ENCODE assay signal across 8 cellular contexts in genomic region chr3:152257246-152258074, GRCh38. TPM values are rescaled to one million over a fixed set of nuclear protein-coding genes. Genes with fewer than 3 reads are reported as not detected.
DNase-seq lines count a peak whose midpoint lies in the region; ATAC-seq, FAIRE-seq and TF ChIP-seq lines count a peak whose summit lies in the region.

No MANE protein-coding gene starts in this region.

- TF ChIP-seq POLR2A in K562 (conservative IDR thresholded peaks at IDR 0.05), result no peak
- no peak for TF ChIP-seq POLR2A in erythroblast (IDR thresholded peaks at IDR 0.05; ENCODE audit: low read length)

- H3K56ac ChIP-seq in mesendoderm (ENCODE audit: low read length), result no peak overlapping the region

- no peak overlapping the region for H2BK5ac ChIP-seq in mesendoderm (ENCODE audit: low read length)

- no peak for TF ChIP-seq RAD21 in K562 (CRISPR knock-in tag; conservative IDR thresholded peaks at IDR 0.05 in 1 of 2, IDR thresholded peaks at IDR 0.05 in 1 of 2)

- peak overlapping the region; percentile 12 to 22 for H3K4me3 ChIP-seq in CD4-positive, alpha-beta memory T cell (ENCODE audit: low read length in 2 of 2)
- H3K4me3 ChIP-seq in K562 (no peak overlapping the region), thymus (ENCODE audit: low read length) (no peak overlapping the region), mesendoderm (ENCODE audit: low read length) (no peak overlapping the region)

- H3K27ac Mint-ChIP-seq in CD4-positive, alpha-beta memory T cell, result peak overlapping the region; percentile 79 to 96 (median 92)

- intact Hi-C loops in CD4-positive, alpha-beta memory T cell (cut with micrococcal nuclease), result loop anchor here (1.0 kb wide), 1 partner anchor 14 kb away; no protein-coding TSS in a partner anchor
- intact Hi-C loops in K562 (cut with micrococcal nuclease), result no loop called here

- peaks cover 99% of the 10 kb centered on the region for H3K4me1 ChIP-seq in CD4-positive, alpha-beta memory T cell (ENCODE audit: insufficient read depth, low read length)
- H3K4me1 ChIP-seq in K562 (replicated peaks in 1 of 2; ENCODE audit: control insufficient read depth in 2 of 2, insufficient read depth in 2 of 2, low read length in 2 of 2) (peaks cover 5 to 42% of the 10 kb centered on the region in 2 experiments), thymus (ENCODE audit: control insufficient read depth, insufficient read depth, low read length) (peaks cover 18% of the 10 kb centered on the region), mesendoderm (ENCODE audit: control insufficient read depth, low read depth, low read length) (no peaks in the 10 kb centered on the region)

- H3K9me3 Mint-ChIP-seq in CD4-positive, alpha-beta memory T cell, result no peaks in the 10 kb centered on the region

- H3K27ac ChIP-seq in CD4-positive, alpha-beta memory T cell (ENCODE audit: low read depth, low read length), result peak overlapping the region; percentile 75
- peak overlapping the region; percentile 33; the same call in 1 of the 3 replicates for H3K27ac ChIP-seq in K562 (ENCODE audit: extremely low read depth, low read depth, low read length)
- peak overlapping the region; percentile 89 for H3K27ac ChIP-seq in thymus (ENCODE audit: low read depth)
- no peak overlapping the region for H3K27ac ChIP-seq in mesendoderm (ENCODE audit: low read depth, low read length)

- H3K18ac ChIP-seq in mesendoderm (ENCODE audit: low read length), result no peak overlapping the region

- H3K4me2 ChIP-seq in K562 (ENCODE audit: insufficient read depth, low read length) (no peak overlapping the region; the same call in 1 of the 2 replicates), mesendoderm (ENCODE audit: low read length) (no peak overlapping the region)

- no peaks in the 10 kb centered on the region for H3K9me1 ChIP-seq in K562 (ENCODE audit: control insufficient read depth, insufficient read depth, low read length)

- H3K36me3 Mint-ChIP-seq in CD4-positive, alpha-beta memory T cell, result peaks cover 15 to 33% of the 10 kb centered on the region in 2 donors

- no peak for FAIRE-seq in K562 (lab: Jason Lieb, UNC)

- H4K20me1 ChIP-seq in K562 (replicated peaks; ENCODE audit: control insufficient read depth, insufficient read depth, low read length), result no peaks in the 10 kb centered on the region

- H3K79me2 ChIP-seq in K562 (ENCODE audit: control insufficient read depth, insufficient read depth, low read length), result peaks cover 90% of the 10 kb centered on the region
- H3K79me2 ChIP-seq in mesendoderm (ENCODE audit: control insufficient read depth, insufficient read depth, low read length), result no peaks in the 10 kb centered on the region

- H3K4ac ChIP-seq in mesendoderm (ENCODE audit: low read depth, low read length), result no peak overlapping the region

- H3K4me1 Mint-ChIP-seq in CD4-positive, alpha-beta memory T cell, result peaks cover 84 to 98% (median 92%) of the 10 kb centered on the region in 4 donors

- 18% methylated on average over 6 of the region's 6 CpGs for WGBS in K562 (ENCODE audit: insufficient coverage, low coverage, missing lambda C conversion rate)
- WGBS in thymus, result 8% methylated on average over 6 of the region's 6 CpGs
- no CpG with 5 or more reads among the region's 6 CpGs for WGBS in mesendoderm (ENCODE audit: extremely low coverage, insufficient coverage, low lambda C conversion rate)

- no peaks in the 10 kb centered on the region for H3K27me3 ChIP-seq in CD4-positive, alpha-beta memory T cell (ENCODE audit: insufficient read depth, low read length)
- H3K27me3 ChIP-seq in K562 (ENCODE audit: control insufficient read depth in 2 of 2, insufficient read depth in 2 of 2, low read length in 2 of 2), result no peaks in the 10 kb centered on the region
- no peaks in the 10 kb centered on the region for H3K27me3 ChIP-seq in thymus (ENCODE audit: control insufficient read depth, insufficient read depth)
- H3K27me3 ChIP-seq in mesendoderm (ENCODE audit: insufficient read depth, low read length, poor library complexity), result peaks cover 16% of the 10 kb centered on the region

- H4K8ac ChIP-seq in mesendoderm (ENCODE audit: low read depth, low read length), result no peak overlapping the region

- ATAC-seq in GM19397 (IDR thresholded peaks at IDR 0.05; ENCODE audit: unreplicated experiment), result peak; percentile 87
- ATAC-seq in HG03280 (IDR thresholded peaks at IDR 0.05; ENCODE audit: unreplicated experiment), result peak; percentile 37
- ATAC-seq in K562, result peak; percentile 23

- H3K36me3 ChIP-seq in CD4-positive, alpha-beta memory T cell (ENCODE audit: insufficient read depth, low read length), result no peaks in the 10 kb centered on the region
- H3K36me3 ChIP-seq in K562 (ENCODE audit: control insufficient read depth, insufficient read depth, low read length) (peaks cover 6% of the 10 kb centered on the region; the same call in 1 of the 3 replicates), thymus (ENCODE audit: control insufficient read depth, insufficient read depth) (no peaks in the 10 kb centered on the region), mesendoderm (ENCODE audit: control insufficient read depth, insufficient read depth, low read length) (no peaks in the 10 kb centered on the region)

- 0 out of 2 replicates have a peak overlapping the region, but pooled peaks have one; percentile 29 for H2AFZ ChIP-seq in K562 (ENCODE audit: low read depth, low read length)

- no peaks in the 10 kb centered on the region for H3K79me1 ChIP-seq in mesendoderm (ENCODE audit: low read length)

- H2BK15ac ChIP-seq in mesendoderm (replicated peaks; ENCODE audit: low read depth), result no peak overlapping the region

- TF ChIP-seq EP300 in K562 (IDR thresholded peaks at IDR 0.05; ENCODE audit: low read length), result no peak

- no peak overlapping the region for H4K5ac ChIP-seq in mesendoderm (ENCODE audit: low read length)

- H3K9me3 ChIP-seq in CD4-positive, alpha-beta memory T cell (ENCODE audit: control insufficient read depth in 1 of 2, low read length in 2 of 2), result no peaks in the 10 kb centered on the region
- H3K9me3 ChIP-seq in K562 (replicated peaks; ENCODE audit: control insufficient read depth, insufficient read depth, low read depth, low read length) (peaks cover 3% of the 10 kb centered on the region; the same call in 1 of the 2 replicates), thymus (ENCODE audit: control insufficient read depth) (no peaks in the 10 kb centered on the region)

- no peak overlapping the region for H3K23ac ChIP-seq in mesendoderm (ENCODE audit: low read length)

- CTCF ChIA-PET in CD4-positive, alpha-beta memory T cell (lab: Charles Lee; ENCODE audit: partially characterized antibody), result interaction anchor here (1.9 to 5.0 kb wide), 6 partner anchors 11 to 74 kb away, joined by 4 to 49 read pairs (median 10); partner anchors contain the start of gene MBNL1
- CTCF ChIA-PET in K562 (lab: Yijun Ruan, JAX; ENCODE audit: low intra/inter-chr PET ratio), result no interaction called here

- TF ChIP-seq CTCF in K562 (IDR thresholded peaks at IDR 0.05 in 2 of 3, conservative IDR thresholded peaks at IDR 0.05 in 1 of 3; ENCODE audit: insufficient read depth in 2 of 3, low read depth in 1 of 3, low read length in 3 of 3), result no peak

- no peak overlapping the region for H2AK5ac ChIP-seq in mesendoderm (ENCODE audit: low read length)

- no peak overlapping the region for H2BK120ac ChIP-seq in mesendoderm (ENCODE audit: low read depth, low read length)

- H3K4me3 Mint-ChIP-seq in CD4-positive, alpha-beta memory T cell, result peak overlapping the region; percentile 16 to 81 (median 76)

- in situ Hi-C loops in K562 (cut with MboI), result no loop called here

- H3K9ac ChIP-seq in K562 (ENCODE audit: insufficient read depth in 1 of 2, low read depth in 2 of 2, low read length in 2 of 2), result no peak overlapping the region
- no peak overlapping the region for H3K9ac ChIP-seq in mesendoderm (ENCODE audit: low read length)

- POLR2A ChIA-PET in CD4-positive, alpha-beta memory T cell (lab: Charles Lee; ENCODE audit: partially characterized antibody), result interaction anchor here (0.6 to 11.0 kb wide), 21 partner anchors 9 to 187 kb away, joined by 3 to 306 read pairs (median 4); partner anchors contain the start of gene MBNL1
- POLR2A ChIA-PET in K562 (lab: Yijun Ruan, JAX), result interaction anchor here (3.5 to 4.0 kb wide), 2 partner anchors 11 to 14 kb away, joined by 17 to 19 read pairs; partner anchors contain the start of gene MBNL1

- no TSS peak for BruUV-seq in K562 (replicated peaks; lab: Mats Ljungman, UMichigan)

- H3K27me3 Mint-ChIP-seq in CD4-positive, alpha-beta memory T cell, result no peaks in the 10 kb centered on the region

- peak; percentile 60 to 75 (median 65) for DNase-seq in CD4-positive, alpha-beta memory T cell
- DNase-seq in K562 (ENCODE audit: extremely low read depth in 1 of 4, low spot score in 3 of 4) (no peak), erythroblast (lab: John Stamatoyannopoulos, UW) (no peak), HT-29 (ENCODE audit: low spot score) (no peak), mesendoderm (no peak)

TF ChIP-seq in K562, 482 proteins besides CTCF, POLR2A, EP300 and RAD21 (continues in another document):
- TF ChIP-seq SRF (CRISPR knock-in tag; IDR thresholded peaks at IDR 0.05) (0 out of 4 replicates have a peak, but pooled peaks of 1 of the 2 experiments have one; percentile 30), RBFOX2 (IDR thresholded peaks at IDR 0.05; ENCODE audit: low read depth, low read length) (no peak), CSDE1 (IDR thresholded peaks at IDR 0.05) (no peak), ZNF589 (CRISPR knock-in tag; IDR thresholded peaks at IDR 0.05; ENCODE audit: low read depth) (no peak)

RNA-seq across cellular contexts. Expression of gene MBNL1, which starts 11.3 kb away (rescaled TPM):
- total RNA-seq in CD4-positive, alpha-beta memory T cell, result 100 to 1,000 TPM; 420 to 430 TPM
- 100 to 1,000 TPM; 289 to 302 TPM for polyA plus RNA-seq in CD4-positive, alpha-beta memory T cell
- 337 and 524 TPM in 2 replicates for total RNA-seq in K562 (2011; cell fraction: chromatin; rRNA removed; ENCODE audit: low replicate concordance)
- 154 and 188 TPM in 2 replicates for total RNA-seq in K562 (2011; cell fraction: nucleolus; rRNA removed)
- 277 and 417 TPM in 2 replicates for total RNA-seq in K562 (2011; cell fraction: nucleoplasm; rRNA removed)
- 240 and 243 TPM in 2 replicates for total RNA-seq in K562 (2014; rRNA removed)
- total RNA-seq in K562 (2014; rRNA removed; fragmentation: Illumina TruSeq; extraction: Trizol), result 220 and 241 TPM in 2 replicates
- total RNA-seq in K562 (2015; rRNA removed; fragmentation: Illumina TruSeq; extraction: Trizol), result 220 and 243 TPM in 2 replicates
- 217 and 231 TPM in 2 replicates for total RNA-seq in K562 (2021)
- 116 and 133 TPM in 2 replicates for polyA plus RNA-seq in K562 (2011; rRNA removed)
- polyA plus RNA-seq in K562 (2011; cell fraction: cytosol; rRNA removed), result 101 and 150 TPM in 2 replicates
- 108 and 135 TPM in 2 replicates for polyA plus RNA-seq in K562 (2011; cell fraction: nucleus; rRNA removed)
- 74.4 and 91.9 TPM in 2 replicates for polyA plus RNA-seq in K562 (2012)
- 202 and 221 TPM in 2 replicates for polyA plus RNA-seq in K562 (2014; fragmentation: Illumina TruSeq; extraction: Trizol)
- polyA plus RNA-seq in K562 (2014; fragmentation: Nextera tagmentation; extraction: Ambion mirVana), result 10 to 100 TPM; 70.3 to 87.3 TPM
- 104 and 107 TPM in 2 replicates for polyA plus RNA-seq in K562 (2014; rRNA removed)
- polyA minus RNA-seq in K562 (2011; rRNA and poly(A)+ RNA removed), result 431 and 448 TPM in 2 replicates
- polyA minus RNA-seq in K562 (2011; cell fraction: cytosol; rRNA and poly(A)+ RNA removed), result 216 and 268 TPM in 2 replicates
- polyA minus RNA-seq in K562 (2011; cell fraction: nucleus; rRNA and poly(A)+ RNA removed), result 326 and 485 TPM in 2 replicates
- 89.0 TPM for polyA plus RNA-seq in thymus
- total RNA-seq in HT-29 (2014; rRNA removed; shearing (Covaris generic)), result 144 and 163 TPM in 2 replicates
- 4.1 TPM for polyA plus RNA-seq in mesendoderm (2013, experiment 1 of 2)
- polyA plus RNA-seq in mesendoderm (2013, experiment 2 of 2), result 4.2 TPM

Comparison
In these comparisons a context has a peak if more than half of its experiments do, and no peak if none do; other contexts are left out.
1. DNase-seq: peak in CD4-positive, alpha-beta memory T cell (5 of 5); none in K562 (0 of 4), erythroblast (0 of 2), HT-29 (single experiment) and mesendoderm (single experiment).
2. H3K4me3 ChIP-seq: peak in CD4-positive, alpha-beta memory T cell (2 of 2); none in K562 (single experiment), thymus (single experiment) and mesendoderm (single experiment).
3. ATAC-seq: peak in every context shown above with its lines; median percentile 87 in GM19397; 37 in HG03280; 23 in K562.